Comparison of ENCODE assay signal across 9 cellular contexts in genomic region chr5:132438931-132439330, GRCh38. TPM values are rescaled to one million over a fixed set of nuclear protein-coding genes. Genes with fewer than 3 reads are reported as not detected.
DNase-seq lines count a peak whose midpoint lies in the region; ATAC-seq and TF ChIP-seq lines count a peak whose summit lies in the region.
"Had no signal": no experiment of that assay in that cellular context is flagged by ENCODE, and none has a peak within 500 bp of the region (broad histone marks: within the 10 kb centered on the region; RNA-seq: fewer than 3 reads in every experiment).

No MANE protein-coding gene starts in this region.

- H3K9me3 Mint-ChIP-seq in T-helper 2 cell treated with Interferon-gamma antibody and Interleukin-4, amounts not matched to agents 5 μg/mL and 100 μg/mL, for 36 hours: no peaks in the 10 kb centered on the region
- no peaks in the 10 kb centered on the region for H3K9me3 Mint-ChIP-seq in activated naive CD8-positive, alpha-beta T cell treated with anti-CD3 and anti-CD28 coated beads for 36 hours

- H3K27ac Mint-ChIP-seq in T-helper 2 cell treated with Interferon-gamma antibody and Interleukin-4, amounts not matched to agents 5 μg/mL and 100 μg/mL, for 36 hours: peak overlapping the region; percentile 10
- peak overlapping the region; percentile 42 for H3K27ac Mint-ChIP-seq in activated naive CD8-positive, alpha-beta T cell treated with anti-CD3 and anti-CD28 coated beads for 36 hours

- H3K9me3 ChIP-seq in thoracic aorta: no peaks in the 10 kb centered on the region

- peaks cover 30 to 44% of the 10 kb centered on the region in 2 donors for H3K4me1 ChIP-seq in thoracic aorta (ENCODE audit: control insufficient read depth in 1 of 2, low read depth in 2 of 2)

- H3K27me3 Mint-ChIP-seq in T-helper 2 cell treated with Interferon-gamma antibody and Interleukin-4, amounts not matched to agents 5 μg/mL and 100 μg/mL, for 36 hours (ENCODE audit: low read depth): no peaks in the 10 kb centered on the region
- H3K27me3 Mint-ChIP-seq in activated naive CD8-positive, alpha-beta T cell treated with anti-CD3 and anti-CD28 coated beads for 36 hours: no peaks in the 10 kb centered on the region

- no peak for DNase-seq in T-helper 2 cell treated with Interferon-gamma antibody and Interleukin-4, amounts not matched to agents 5 μg/mL and 100 μg/mL, for 36 hours (ENCODE audit: low spot score)
- DNase-seq in T-helper 2 cell (no peak), left lobe of liver (ENCODE audit: low spot score) (no peak), thoracic aorta (ENCODE audit: low spot score) (no peak), NCI-H1105 (lab: John Stamatoyannopoulos, UW) (no peak), hepatic stellate cell (ENCODE audit: low spot score) (no peak), SIG-M5 (lab: John Stamatoyannopoulos, UW) (no peak)
- no peak for DNase-seq in activated naive CD8-positive, alpha-beta T cell treated with anti-CD3 and anti-CD28 coated beads for 36 hours
- DNase-seq: occipital lobe had no signal

- H3K27ac ChIP-seq in thoracic aorta: peak overlapping the region; percentile 33 to 75

- no peak overlapping the region for H3K4me3 Mint-ChIP-seq in T-helper 2 cell treated with Interferon-gamma antibody and Interleukin-4, amounts not matched to agents 5 μg/mL and 100 μg/mL, for 36 hours
- H3K4me3 Mint-ChIP-seq in activated naive CD8-positive, alpha-beta T cell treated with anti-CD3 and anti-CD28 coated beads for 36 hours: no peak overlapping the region

- peak; percentile 5 for ATAC-seq in left lobe of liver
- no peak for ATAC-seq in thoracic aorta (ENCODE audit: insufficient number of reproducible peaks, low FRiP score, low read depth)

- peaks cover 74% of the 10 kb centered on the region for H3K4me1 Mint-ChIP-seq in T-helper 2 cell treated with Interferon-gamma antibody and Interleukin-4, amounts not matched to agents 5 μg/mL and 100 μg/mL, for 36 hours (ENCODE audit: low read depth)
- H3K4me1 Mint-ChIP-seq in activated naive CD8-positive, alpha-beta T cell treated with anti-CD3 and anti-CD28 coated beads for 36 hours: peaks cover 68% of the 10 kb centered on the region

- TF ChIP-seq CTCF in thoracic aorta (IDR thresholded peaks at IDR 0.05): peak; percentile 20

- H3K36me3 Mint-ChIP-seq in T-helper 2 cell treated with Interferon-gamma antibody and Interleukin-4, amounts not matched to agents 5 μg/mL and 100 μg/mL, for 36 hours (ENCODE audit: low read depth): peaks cover 47% of the 10 kb centered on the region
- peaks cover 32% of the 10 kb centered on the region for H3K36me3 Mint-ChIP-seq in activated naive CD8-positive, alpha-beta T cell treated with anti-CD3 and anti-CD28 coated beads for 36 hours

- no peaks in the 10 kb centered on the region for H3K36me3 ChIP-seq in thoracic aorta

- H3K27me3 ChIP-seq in thoracic aorta (replicated peaks; ENCODE audit: insufficient read depth): no peaks in the 10 kb centered on the region

- H3K4me3 ChIP-seq in thoracic aorta: peak overlapping the region; percentile 35

RNA-seq across cellular contexts. Expression of gene IRF1, which starts 51.6 kb away (rescaled TPM):
- total RNA-seq in activated naive CD8-positive, alpha-beta T cell treated with anti-CD3 and anti-CD28 coated beads for 36 hours: 100 to 1,000 TPM; 228 to 232 TPM
- total RNA-seq in left lobe of liver: 24.8 TPM
- total RNA-seq in thoracic aorta: 10 to 100 TPM; 31.3 to 57.7 TPM
